31 cellular contexts compared by ENCODE assay signal in genomic region chr10:98917828-98918227, GRCh38.
"Had no signal": no experiment of that assay in that cellular context is flagged by ENCODE, and none has a peak within 500 bp of the region (broad histone marks: within the 10 kb centered on the region; RNA-seq: fewer than 3 reads in every experiment).

No MANE protein-coding gene starts in this region.

- H3K4me2 ChIP-seq: neural progenitor cell, smooth muscle cell had no signal

- H3K9me3 Mint-ChIP-seq: nephron; neural progenitor cell; stimulated activated memory B cell treated with anti-CD40 and anti-IgM and Interleukin-4, amounts not matched to agents 10 μg/mL and 1 μg/mL and 100 μg/mL, for 72 hours; stimulated activated naive CD8-positive, alpha-beta T cell treated with anti-CD3 and anti-CD28 coated beads, Interleukin-15, amount 100 ng/mL, for 72 hours; type B pancreatic cell had no signal

- H3K36me3 Mint-ChIP-seq: natural killer cell; neural progenitor cell; stimulated activated memory B cell treated with anti-CD40 and anti-IgM and Interleukin-4, amounts not matched to agents 10 μg/mL and 1 μg/mL and 100 μg/mL, for 72 hours; type B pancreatic cell had no signal

- H3K9me3 ChIP-seq: ovary, psoas muscle, spleen, suprapubic skin, testis, tibial artery, transverse colon, upper lobe of right lung, uterus had no signal

- H3K27ac ChIP-seq: neural progenitor cell, ovary, parathyroid adenoma, psoas muscle, skin epidermis, spleen, suprapubic skin, testis, tibial artery, transverse colon, upper lobe of right lung, uterus had no signal

- H3K4me1 ChIP-seq: parathyroid adenoma, psoas muscle, spleen, suprapubic skin, testis, upper lobe of right lung, uterus had no signal

- H3K36me3 ChIP-seq: neural progenitor cell, ovary, spleen, suprapubic skin, tibial artery, transverse colon, upper lobe of right lung, uterus had no signal

- DNase-seq: natural killer cell; occipital lobe; ovary; posterior cingulate gyrus; psoas muscle; right cardiac atrium; spleen; stimulated activated CD4-positive, alpha-beta T cell treated with anti-CD3 and anti-CD28 coated beads, Interleukin-12 subunit alpha, Interleukin-12 subunit beta, amount 100 ng/mL, for 4 hours; stimulated activated CD4-positive, alpha-beta T cell treated with anti-CD3 and anti-CD28 coated beads, Interleukin-1b, Interleukin-23, amount 100 ng/mL, for 48 hours; stimulated activated CD4-positive, alpha-beta T cell treated with anti-CD3 and anti-CD28 coated beads, Interleukin-4, amount 100 ng/mL, for 1 hour; stimulated activated CD4-positive, alpha-beta T cell treated with anti-CD3 and anti-CD28 coated beads, Interleukin-4, amount 100 ng/mL, for 4 hours; stimulated activated CD8-positive, alpha-beta memory T cell treated with anti-CD3 and anti-CD28 coated beads, Interleukin-4, amount 100 ng/mL, for 48 hours; stimulated activated naive CD4-positive, alpha-beta T cell; stimulated activated naive CD8-positive, alpha-beta T cell treated with anti-CD3 and anti-CD28 coated beads, Interleukin-15, amount 100 ng/mL, for 72 hours; stimulated activated naive CD8-positive, alpha-beta T cell treated with anti-CD3 and anti-CD28 coated beads, Interleukin-15, Interleukin-2, amounts not matched to agents 100 U/mL and 50 U/mL, for 24 hours; substantia nigra; testis; tibial artery; transverse colon; upper lobe of right lung; uterus had no signal

- H3K27me3 ChIP-seq: neural progenitor cell, ovary, spleen, suprapubic skin, testis, tibial artery, transverse colon, upper lobe of right lung, uterus had no signal

- H3K4me3 Mint-ChIP-seq: natural killer cell; nephron; neural progenitor cell; stimulated activated memory B cell treated with anti-CD40 and anti-IgM and Interleukin-4, amounts not matched to agents 10 μg/mL and 1 μg/mL and 100 μg/mL, for 72 hours; stimulated activated naive CD8-positive, alpha-beta T cell treated with anti-CD3 and anti-CD28 coated beads, Interleukin-15, amount 100 ng/mL, for 72 hours; type B pancreatic cell had no signal

- ATAC-seq: natural killer cell; psoas muscle; right cardiac atrium; sciatic nerve; stimulated activated memory B cell treated with anti-CD40 and anti-IgM and Interleukin-4, amounts not matched to agents 10 μg/mL and 1 μg/mL and 100 μg/mL, for 72 hours; stimulated activated naive CD8-positive, alpha-beta T cell treated with anti-CD3 and anti-CD28 coated beads, Interleukin-15, amount 100 ng/mL, for 72 hours; stimulated activated naive CD8-positive, alpha-beta T cell treated with anti-CD3 and anti-CD28 coated beads, Interleukin-15, Interleukin-2, amounts not matched to agents 100 U/mL and 50 U/mL, for 24 hours; upper lobe of right lung had no signal

- H3K4me1 Mint-ChIP-seq: natural killer cell; stimulated activated memory B cell treated with anti-CD40 and anti-IgM and Interleukin-4, amounts not matched to agents 10 μg/mL and 1 μg/mL and 100 μg/mL, for 72 hours; stimulated activated naive CD8-positive, alpha-beta T cell treated with anti-CD3 and anti-CD28 coated beads, Interleukin-15, amount 100 ng/mL, for 72 hours had no signal

- H2AFZ ChIP-seq: neural progenitor cell, parathyroid adenoma had no signal

- H3K9ac ChIP-seq: neural progenitor cell, parathyroid adenoma had no signal

- H3K27me3 Mint-ChIP-seq: stimulated activated memory B cell treated with anti-CD40 and anti-IgM and Interleukin-4, amounts not matched to agents 10 μg/mL and 1 μg/mL and 100 μg/mL, for 72 hours; stimulated activated naive CD8-positive, alpha-beta T cell treated with anti-CD3 and anti-CD28 coated beads, Interleukin-15, amount 100 ng/mL, for 72 hours; type B pancreatic cell had no signal

- H3K27ac Mint-ChIP-seq: natural killer cell; nephron; neural progenitor cell; progenitor cell of endocrine pancreas; stimulated activated memory B cell treated with anti-CD40 and anti-IgM and Interleukin-4, amounts not matched to agents 10 μg/mL and 1 μg/mL and 100 μg/mL, for 72 hours; stimulated activated naive CD8-positive, alpha-beta T cell treated with anti-CD3 and anti-CD28 coated beads, Interleukin-15, amount 100 ng/mL, for 72 hours; type B pancreatic cell had no signal

- H3K4me3 ChIP-seq: neural progenitor cell, ovary, psoas muscle, skin epidermis, smooth muscle cell, spleen, suprapubic skin, testis, tibial artery, transverse colon, upper lobe of right lung, uterus had no signal

- H3K79me2 ChIP-seq: parathyroid adenoma had no signal
